ENCODE assay signal across 8 cellular contexts in genomic region chr18:23825978-23826405, GRCh38.
DNase-seq lines count a peak whose midpoint lies in the region; ATAC-seq lines count a peak whose summit lies in the region.

No MANE protein-coding gene starts in this region.

- WGBS in esophagus, 2 donors, result 14 to 28% methylated on average over 6 of the region's 6 CpGs

- H3K27me3 ChIP-seq in MG63 (no peaks in the 10 kb centered on the region), esophagus (ENCODE audit: control insufficient read depth in 1 of 2, insufficient read depth in 2 of 2, low read length in 2 of 2) (no peaks in the 10 kb centered on the region)

- H3K9me3 ChIP-seq in MG63 (no peaks in the 10 kb centered on the region), esophagus (ENCODE audit: control insufficient read depth in 2 of 2, insufficient read depth in 1 of 2, low read depth in 1 of 2, low read length in 1 of 2) (no peaks in the 10 kb centered on the region)

- ATAC-seq in GM18907 (IDR thresholded peaks at IDR 0.05; ENCODE audit: unreplicated experiment), result peak; percentile 79
- no peak for ATAC-seq in GM21381 (IDR thresholded peaks at IDR 0.05; ENCODE audit: unreplicated experiment)

- DNase-seq in MG63 (peak; percentile 71), nucleus accumbens (lab: John Stamatoyannopoulos, UW) (peak in 39 of 56 donors; percentile 3 to 81 (median 21)), NCI-H510A treated with DMSO at 0.1 percent for 48 hours (lab: John Stamatoyannopoulos, UW) (no peak), iPS-NIHi7 (ENCODE audit: extremely low spot score) (no peak), NCI-H345 (lab: John Stamatoyannopoulos, UW) (no peak)

- peaks cover 52% of the 10 kb centered on the region for H3K36me3 ChIP-seq in MG63
- no peaks in the 10 kb centered on the region for H3K36me3 ChIP-seq in esophagus (ENCODE audit: control insufficient read depth in 2 of 2, insufficient read depth in 2 of 2, low read length in 1 of 2)

- H3K4me1 ChIP-seq in esophagus (ENCODE audit: control insufficient read depth in 2 of 2, insufficient read depth in 2 of 2, low read length in 1 of 2), result peaks cover 0 to 4% of the 10 kb centered on the region in 2 donors

- H3K27ac ChIP-seq in esophagus (ENCODE audit: low read depth in 2 of 2, low read length in 1 of 2), result peak overlapping the region; percentile 3 to 40

- H3K4me3 ChIP-seq in MG63, result no peak overlapping the region
- no peak overlapping the region for H3K4me3 ChIP-seq in esophagus (ENCODE audit: low read depth in 1 of 2, low read length in 2 of 2)

Comparison
In these comparisons a context has a peak if more than half of its experiments do, and no peak if none do; other contexts are left out.
1. DNase-seq: peak in MG63 (single experiment) and nucleus accumbens (39 of 56); none in NCI-H510A treated with DMSO at 0.1 percent for 48 hours (single experiment), iPS-NIHi7 (single experiment) and NCI-H345 (single experiment).